In the genomic region with DNA sequence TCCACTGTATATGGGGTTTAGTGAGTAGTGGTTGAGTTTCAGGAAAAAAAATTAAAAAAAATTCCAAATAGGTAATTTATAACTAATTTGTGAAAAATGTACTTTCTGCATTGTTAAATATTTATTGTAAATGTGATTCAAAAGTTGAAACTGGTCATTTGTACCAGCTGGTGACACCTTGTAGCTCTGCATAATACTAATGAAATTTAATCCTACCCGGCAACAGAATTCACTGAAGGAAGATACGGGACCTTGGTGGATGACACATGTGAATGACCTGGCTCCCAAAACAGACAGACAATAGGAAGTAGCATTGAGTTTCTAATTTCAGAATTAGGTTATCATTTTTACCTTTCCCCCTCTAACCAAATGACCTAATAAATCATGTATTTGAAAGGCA, we compare ENCODE assay signal across 14 cellular contexts.
"Had no signal": no experiment of that assay in that cellular context is flagged by ENCODE, and none has a peak within 500 bp of the region (broad histone marks: within the 10 kb centered on the region; RNA-seq: fewer than 3 reads in every experiment).

No MANE protein-coding gene starts in this region.

- H2AFZ ChIP-seq: neural progenitor cell had no signal

- H3K4me1 ChIP-seq: esophagus muscularis mucosa, neural progenitor cell, pancreas, testis had no signal

- H3K27ac ChIP-seq: dorsolateral prefrontal cortex, esophagus muscularis mucosa, neural progenitor cell, pancreas, testis had no signal

- H3K27me3 ChIP-seq: dorsolateral prefrontal cortex, esophagus muscularis mucosa, neural progenitor cell, pancreas, testis had no signal

- H3K36me3 ChIP-seq: esophagus muscularis mucosa, neural progenitor cell, pancreas had no signal

- H3K4me3 ChIP-seq: dorsolateral prefrontal cortex, esophagus muscularis mucosa, lung, neural progenitor cell, pancreas, testis had no signal

- H3K4me2 ChIP-seq: neural progenitor cell had no signal

- FAIRE-seq: pancreas had no signal

- H3K9ac ChIP-seq: neural progenitor cell had no signal

- H3K9me3 ChIP-seq: pancreas, testis had no signal

- DNase-seq: activated CD4-positive, alpha-beta T cell treated with anti-CD3 and anti-CD28 coated beads, Interleukin-2, amount 50 U/mL, for 4 hours; activated gamma-delta T cell; activated T-cell treated with anti-CD3 and anti-CD28 coated beads, Interleukin-2, amount 50 U/mL, for 4 hours; dorsolateral prefrontal cortex; midbrain; pancreas; stimulated activated CD4-positive, alpha-beta T cell treated with anti-CD3 and anti-CD28 coated beads, Interleukin-15, amount 100 ng/mL, for 24 hours; stimulated activated CD4-positive, alpha-beta T cell treated with anti-CD3 and anti-CD28 coated beads, Interleukin-4, amount 100 ng/mL, for 4 hours; stimulated activated naive CD8-positive, alpha-beta T cell treated with anti-CD3 and anti-CD28 coated beads, Interleukin-15, amount 100 ng/mL, for 72 hours; testis had no signal

- ATAC-seq: activated CD4-positive, CD25-positive, alpha-beta regulatory T cell treated with anti-CD3 and anti-CD28 coated beads, Interleukin-2, amount 50 U/mL, for 24 hours; activated T-cell treated with anti-CD3 and anti-CD28 coated beads, Interleukin-2, amount 50 U/mL, for 4 hours; pancreas; stimulated activated naive CD8-positive, alpha-beta T cell treated with anti-CD3 and anti-CD28 coated beads, Interleukin-15, amount 100 ng/mL, for 72 hours had no signal
